ENCODE assay signal across 2 cellular contexts in genomic region chr7:43872401-43873165, GRCh38.
A peak's percentile ranks its signal among the peaks of the same experiment; 100 is the strongest.
TF ChIP-seq lines count a peak whose summit lies in the region.

No MANE protein-coding gene starts in this region.

TF ChIP-seq in HCT116, 20 proteins besides CTCF, POLR2A, EP300 and RAD21:
- TF ChIP-seq ZNF274 (IDR thresholded peaks at IDR 0.05; ENCODE audit: low read depth, low read length) (no peak), SRF (IDR thresholded peaks at IDR 0.05; ENCODE audit: low read depth) (no peak), SIN3A (IDR thresholded peaks at IDR 0.05; ENCODE audit: low read depth) (no peak), POLR2AphosphoS5 (IDR thresholded peaks at IDR 0.05; ENCODE audit: low read depth, low read length) (no peak), CEBPB (IDR thresholded peaks at IDR 0.05; ENCODE audit: low read depth) (no peak), ATF3 (IDR thresholded peaks at IDR 0.05) (no peak), EGR1 (IDR thresholded peaks at IDR 0.05; ENCODE audit: low read depth) (no peak), REST (IDR thresholded peaks at IDR 0.05; ENCODE audit: low read depth) (no peak), ZFX (IDR thresholded peaks at IDR 0.05) (no peak), EZH2 (IDR thresholded peaks at IDR 0.05) (no peak), JUND (IDR thresholded peaks at IDR 0.05) (no peak), TCF7L2 (IDR thresholded peaks at IDR 0.05; ENCODE audit: borderline replicate concordance, extremely low read depth, insufficient read depth, insufficient read length) (no peak), ZBTB33 (IDR thresholded peaks at IDR 0.05; ENCODE audit: extremely low read depth, insufficient replicate concordance, low read length) (no peak), EZH2phosphoT487 (IDR thresholded peaks at IDR 0.05; ENCODE audit: borderline replicate concordance) (no peak)

TF ChIP-seq in K562, 482 proteins besides CTCF, POLR2A, EP300 and RAD21:
- no peak for TF ChIP-seq ILK (tag; IDR thresholded peaks at IDR 0.05; ENCODE audit: borderline replicate concordance, low read depth)
- TF ChIP-seq CCAR2 (IDR thresholded peaks at IDR 0.05; ENCODE audit: low read depth, low read length) = no peak
- TF ChIP-seq THRAP3 (IDR thresholded peaks at IDR 0.05; ENCODE audit: borderline replicate concordance) = no peak
- 0 out of 2 replicates have a peak, but pooled peaks have one; percentile 24 for TF ChIP-seq TFAP4 (CRISPR knock-in tag; IDR thresholded peaks at IDR 0.05; ENCODE audit: borderline replicate concordance)
- no peak for TF ChIP-seq HDGF (IDR thresholded peaks at IDR 0.05)
- no peak for TF ChIP-seq GATA2 (CRISPR knock-in tag; IDR thresholded peaks at IDR 0.05)
- TF ChIP-seq PRDM10 (IDR thresholded peaks at IDR 0.05; ENCODE audit: partially characterized antibody) = peak; percentile 92
- no peak for TF ChIP-seq PHB (CRISPR knock-in tag; IDR thresholded peaks at IDR 0.05)
- TF ChIP-seq EGR1 (conservative IDR thresholded peaks at IDR 0.05) = peak; percentile 37; the same call in 1 of the 2 replicates
- TF ChIP-seq NCOR1 (IDR thresholded peaks at IDR 0.05) = no peak
- TF ChIP-seq HINFP (tag; conservative IDR thresholded peaks at IDR 0.05; ENCODE audit: low read depth) = no peak
- no peak for TF ChIP-seq MTF1 (CRISPR knock-in tag; IDR thresholded peaks at IDR 0.05; ENCODE audit: borderline replicate concordance)
- TF ChIP-seq ETV5 (CRISPR knock-in tag; IDR thresholded peaks at IDR 0.05; ENCODE audit: low read depth) = no peak
- TF ChIP-seq ZNF77 (CRISPR knock-in tag; IDR thresholded peaks at IDR 0.05) = no peak
- TF ChIP-seq MCM5 (IDR thresholded peaks at IDR 0.05; ENCODE audit: low read depth) = no peak
- TF ChIP-seq TBP (optimal IDR thresholded peaks at IDR 0.05; ENCODE audit: low read depth, low read length) = peak; percentile 22
- no peak for TF ChIP-seq CREBBP (IDR thresholded peaks at IDR 0.05; ENCODE audit: low read depth, low read length)
- no peak for TF ChIP-seq BRF2 (IDR thresholded peaks at IDR 0.05; ENCODE audit: borderline replicate concordance, insufficient read depth, insufficient read length)
- no peak for TF ChIP-seq HMBOX1 (IDR thresholded peaks at IDR 0.05)
- no peak for TF ChIP-seq ELF2 (CRISPR knock-in tag; IDR thresholded peaks at IDR 0.05)
